Comparison of ENCODE assay signal across 1 cellular context in the genomic region with DNA sequence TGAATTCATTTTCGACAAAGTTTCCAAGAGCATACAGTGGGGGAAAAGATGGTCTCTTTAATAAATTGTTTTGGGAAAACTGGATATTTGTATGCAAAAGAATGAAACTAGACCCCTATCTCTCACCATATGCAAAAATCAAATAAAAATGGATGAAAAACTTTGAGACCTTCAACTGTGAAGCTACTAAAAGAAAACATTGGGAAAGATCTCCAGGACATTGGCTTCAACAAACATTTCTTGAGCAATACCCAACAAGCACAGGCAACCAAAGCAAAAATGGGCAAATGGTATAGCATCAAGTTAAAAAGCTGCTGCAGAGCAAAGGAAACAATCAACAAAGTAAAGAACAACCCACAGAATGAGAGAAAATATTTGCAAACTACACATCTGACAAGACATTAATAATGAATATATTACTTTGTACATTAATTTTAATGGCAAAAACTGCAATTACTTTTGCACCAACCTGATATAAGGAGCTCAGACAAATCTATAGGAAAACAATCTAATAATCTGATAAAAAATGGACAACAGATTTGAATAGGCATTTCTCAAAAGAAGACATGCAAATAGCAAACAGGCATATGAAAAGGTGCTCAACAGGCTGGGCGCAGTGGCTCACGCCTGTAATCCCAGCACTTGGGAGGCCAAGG.
TF ChIP-seq lines count a peak whose summit lies in the region.

No MANE protein-coding gene starts in this region.

TF ChIP-seq in HepG2, 621 proteins besides CTCF, POLR2A, EP300 and RAD21 (continued from another document):
- TF ChIP-seq, protein P1, sequence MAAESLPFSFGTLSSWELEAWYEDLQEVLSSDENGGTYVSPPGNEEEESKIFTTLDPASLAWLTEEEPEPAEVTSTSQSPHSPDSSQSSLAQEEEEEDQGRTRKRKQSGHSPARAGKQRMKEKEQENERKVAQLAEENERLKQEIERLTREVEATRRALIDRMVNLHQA (CRISPR knock-in tag; IDR thresholded peaks at IDR 0.05), result no peak
- TF ChIP-seq, protein P2, sequence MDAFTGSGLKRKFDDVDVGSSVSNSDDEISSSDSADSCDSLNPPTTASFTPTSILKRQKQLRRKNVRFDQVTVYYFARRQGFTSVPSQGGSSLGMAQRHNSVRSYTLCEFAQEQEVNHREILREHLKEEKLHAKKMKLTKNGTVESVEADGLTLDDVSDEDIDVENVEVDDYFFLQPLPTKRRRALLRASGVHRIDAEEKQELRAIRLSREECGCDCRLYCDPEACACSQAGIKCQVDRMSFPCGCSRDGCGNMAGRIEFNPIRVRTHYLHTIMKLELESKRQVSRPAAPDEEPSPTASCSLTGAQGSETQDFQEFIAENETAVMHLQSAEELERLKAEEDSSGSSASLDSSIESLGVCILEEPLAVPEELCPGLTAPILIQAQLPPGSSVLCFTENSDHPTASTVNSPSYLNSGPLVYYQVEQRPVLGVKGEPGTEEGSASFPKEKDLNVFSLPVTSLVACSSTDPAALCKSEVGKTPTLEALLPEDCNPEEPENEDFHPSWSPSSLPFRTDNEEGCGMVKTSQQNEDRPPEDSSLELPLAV (CRISPR knock-in tag; conservative IDR thresholded peaks at IDR 0.05; ENCODE audit: low read depth), result no peak
- TF ChIP-seq, protein P3, sequence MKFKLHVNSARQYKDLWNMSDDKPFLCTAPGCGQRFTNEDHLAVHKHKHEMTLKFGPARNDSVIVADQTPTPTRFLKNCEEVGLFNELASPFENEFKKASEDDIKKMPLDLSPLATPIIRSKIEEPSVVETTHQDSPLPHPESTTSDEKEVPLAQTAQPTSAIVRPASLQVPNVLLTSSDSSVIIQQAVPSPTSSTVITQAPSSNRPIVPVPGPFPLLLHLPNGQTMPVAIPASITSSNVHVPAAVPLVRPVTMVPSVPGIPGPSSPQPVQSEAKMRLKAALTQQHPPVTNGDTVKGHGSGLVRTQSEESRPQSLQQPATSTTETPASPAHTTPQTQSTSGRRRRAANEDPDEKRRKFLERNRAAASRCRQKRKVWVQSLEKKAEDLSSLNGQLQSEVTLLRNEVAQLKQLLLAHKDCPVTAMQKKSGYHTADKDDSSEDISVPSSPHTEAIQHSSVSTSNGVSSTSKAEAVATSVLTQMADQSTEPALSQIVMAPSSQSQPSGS (CRISPR knock-in tag; IDR thresholded peaks at IDR 0.05), result no peak
- TF ChIP-seq ELF3 (CRISPR knock-in tag; IDR thresholded peaks at IDR 0.05) (no peak), RARA (CRISPR knock-in tag; IDR thresholded peaks at IDR 0.05) (no peak), ZMYM4 (CRISPR knock-in tag; IDR thresholded peaks at IDR 0.05) (0 out of 2 replicates have a peak, but pooled peaks have one; percentile 31)
- TF ChIP-seq, protein P4, sequence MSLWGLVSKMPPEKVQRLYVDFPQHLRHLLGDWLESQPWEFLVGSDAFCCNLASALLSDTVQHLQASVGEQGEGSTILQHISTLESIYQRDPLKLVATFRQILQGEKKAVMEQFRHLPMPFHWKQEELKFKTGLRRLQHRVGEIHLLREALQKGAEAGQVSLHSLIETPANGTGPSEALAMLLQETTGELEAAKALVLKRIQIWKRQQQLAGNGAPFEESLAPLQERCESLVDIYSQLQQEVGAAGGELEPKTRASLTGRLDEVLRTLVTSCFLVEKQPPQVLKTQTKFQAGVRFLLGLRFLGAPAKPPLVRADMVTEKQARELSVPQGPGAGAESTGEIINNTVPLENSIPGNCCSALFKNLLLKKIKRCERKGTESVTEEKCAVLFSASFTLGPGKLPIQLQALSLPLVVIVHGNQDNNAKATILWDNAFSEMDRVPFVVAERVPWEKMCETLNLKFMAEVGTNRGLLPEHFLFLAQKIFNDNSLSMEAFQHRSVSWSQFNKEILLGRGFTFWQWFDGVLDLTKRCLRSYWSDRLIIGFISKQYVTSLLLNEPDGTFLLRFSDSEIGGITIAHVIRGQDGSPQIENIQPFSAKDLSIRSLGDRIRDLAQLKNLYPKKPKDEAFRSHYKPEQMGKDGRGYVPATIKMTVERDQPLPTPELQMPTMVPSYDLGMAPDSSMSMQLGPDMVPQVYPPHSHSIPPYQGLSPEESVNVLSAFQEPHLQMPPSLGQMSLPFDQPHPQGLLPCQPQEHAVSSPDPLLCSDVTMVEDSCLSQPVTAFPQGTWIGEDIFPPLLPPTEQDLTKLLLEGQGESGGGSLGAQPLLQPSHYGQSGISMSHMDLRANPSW (CRISPR knock-in tag; IDR thresholded peaks at IDR 0.05; ENCODE audit: borderline replicate concordance), result no peak
